ENCODE assay signal across 33 cellular contexts in the genomic region with DNA sequence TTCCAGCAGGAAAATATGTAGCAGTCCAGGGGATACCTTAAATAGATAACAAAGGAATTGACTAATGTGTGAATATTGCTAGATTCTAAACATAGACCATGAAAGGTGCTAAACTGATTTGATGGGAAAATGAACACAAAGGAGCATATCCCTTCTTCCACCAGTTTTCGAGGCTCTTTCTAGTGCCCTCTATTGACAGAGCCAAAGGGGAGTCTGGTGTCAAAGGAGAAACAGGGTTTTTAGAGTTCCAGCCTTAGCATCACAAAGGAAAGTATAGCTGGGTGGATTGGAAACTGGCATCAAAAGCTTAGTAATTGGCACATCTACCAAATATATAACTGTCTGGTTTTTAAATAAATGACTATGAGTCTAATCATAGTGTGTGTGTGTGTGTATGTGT.
"Had no signal": no experiment of that assay in that cellular context is flagged by ENCODE, and none has a peak within 500 bp of the region (broad histone marks: within the 10 kb centered on the region; RNA-seq: fewer than 3 reads in every experiment).

No MANE protein-coding gene starts in this region.

- H3K4me3 Mint-ChIP-seq: activated CD4-positive, alpha-beta memory T cell treated with anti-CD3 and anti-CD28 coated beads for 36 hours; activated CD4-positive, alpha-beta T cell treated with anti-CD3 and anti-CD28 coated beads for 36 hours; activated CD4-positive, alpha-beta T cell treated with anti-CD3 and anti-CD28 coated beads, Interleukin-2, amount 10 ng/mL, durations not matched to agents 24 days and 14 days; activated CD8-positive, alpha-beta memory T cell treated with anti-CD3 and anti-CD28 coated beads, Interleukin-2, amount 10 ng/mL, durations not matched to agents 7 days and 5 days; activated CD8-positive, alpha-beta T cell treated with anti-CD3 and anti-CD28 coated beads, Interleukin-2, amount 10 ng/mL, durations not matched to agents 7 days and 5 days; activated naive CD4-positive, alpha-beta T cell treated with anti-CD3 and anti-CD28 coated beads for 36 hours; activated naive CD4-positive, alpha-beta T cell treated with anti-CD3 and anti-CD28 coated beads, Interleukin-2, amount 50 U/mL, for 24 hours; activated naive CD8-positive, alpha-beta T cell treated with anti-CD3 and anti-CD28 coated beads, Interleukin-2, amount 10 ng/mL, durations not matched to agents 7 days and 5 days; activated T-helper 1 cell treated with anti-CD3 and anti-CD28 coated beads, Interleukin-12 subunit alpha, Interleukin-12 subunit beta, Interleukin-2, Interleukin-4 antibody, amounts not matched to agents 30 ng/mL and 10 ng/mL and 1 ng/mL, durations not matched to agents 14 hours and 24 hours and 36 hours; brain; endodermal cell; T-helper 17 cell; T-helper 2 cell treated with Interferon-gamma antibody and Interleukin-4, amounts not matched to agents 5 μg/mL and 100 μg/mL, for 36 hours had no signal

- DNase-seq: activated CD4-positive, alpha-beta memory T cell treated with anti-CD3 and anti-CD28 coated beads for 36 hours; activated CD4-positive, alpha-beta T cell treated with anti-CD3 and anti-CD28 coated beads for 36 hours; activated CD4-positive, alpha-beta T cell treated with anti-CD3 and anti-CD28 coated beads, Interleukin-2, amount 10 ng/mL, durations not matched to agents 24 days and 14 days; activated CD4-positive, CD25-positive, alpha-beta regulatory T cell; activated CD4-positive, CD25-positive, alpha-beta regulatory T cell treated with anti-CD3 and anti-CD28 coated beads, Interleukin-2, amount 50 U/mL, for 72 hours; activated CD8-positive, alpha-beta memory T cell treated with anti-CD3 and anti-CD28 coated beads, Interleukin-2, amount 10 ng/mL, durations not matched to agents 7 days and 5 days; activated CD8-positive, alpha-beta memory T cell treated with anti-CD3 and anti-CD28 coated beads, Interleukin-2, amount 50 U/mL, for 4 hours; activated CD8-positive, alpha-beta T cell treated with anti-CD3 and anti-CD28 coated beads, Interleukin-2, amount 10 ng/mL, durations not matched to agents 7 days and 5 days; activated effector memory CD4-positive, alpha-beta T cell treated with anti-CD3 and anti-CD28 coated beads, Interleukin-2, amount 50 U/mL, for 16 hours; activated naive CD4-positive, alpha-beta T cell treated with anti-CD3 and anti-CD28 coated beads for 36 hours; activated naive CD8-positive, alpha-beta T cell treated with anti-CD3 and anti-CD28 coated beads, Interleukin-2, amount 10 ng/mL, durations not matched to agents 7 days and 5 days; activated T-cell treated with anti-CD3 and anti-CD28 coated beads, Interleukin-2, amount 50 U/mL, for 1 hour; activated T-cell treated with anti-CD3 and anti-CD28 coated beads, Interleukin-2, amount 50 U/mL, for 48 hours; central memory CD4-positive, alpha-beta T cell; cerebellar nuclear complex; colonic mucosa; effector CD8-positive, alpha-beta T cell; endodermal cell; foreskin fibroblast; head of caudate nucleus; T-helper 1 cell; T-helper 17 cell; T1000; WERI-Rb-1 had no signal

- H3K4me1 ChIP-seq: ascending aorta, breast epithelium, colonic mucosa had no signal

- H3K9me3 Mint-ChIP-seq: activated CD4-positive, alpha-beta memory T cell treated with anti-CD3 and anti-CD28 coated beads for 36 hours; activated CD4-positive, alpha-beta T cell treated with anti-CD3 and anti-CD28 coated beads, Interleukin-2, amount 10 ng/mL, durations not matched to agents 24 days and 14 days; activated naive CD4-positive, alpha-beta T cell treated with anti-CD3 and anti-CD28 coated beads for 36 hours; activated naive CD4-positive, alpha-beta T cell treated with anti-CD3 and anti-CD28 coated beads, Interleukin-2, amount 50 U/mL, for 24 hours; activated naive CD8-positive, alpha-beta T cell treated with anti-CD3 and anti-CD28 coated beads, Interleukin-2, amount 10 ng/mL, durations not matched to agents 7 days and 5 days; activated T-helper 1 cell treated with anti-CD3 and anti-CD28 coated beads, Interleukin-12 subunit alpha, Interleukin-12 subunit beta, Interleukin-2, Interleukin-4 antibody, amounts not matched to agents 30 ng/mL and 10 ng/mL and 1 ng/mL, durations not matched to agents 14 hours and 24 hours and 36 hours; activated T-helper 2 cell treated with anti-CD3 and anti-CD28 coated beads, Interferon-gamma antibody, Interleukin-2, Interleukin-4, amounts not matched to agents 10 μg/mL and 5 μg/mL and 100 μg/mL, durations not matched to agents 14 hours and 24 hours and 36 hours; brain; T-helper 2 cell treated with Interferon-gamma antibody and Interleukin-4, amounts not matched to agents 5 μg/mL and 100 μg/mL, for 36 hours had no signal

- ATAC-seq: activated CD4-positive, alpha-beta T cell treated with anti-CD3 and anti-CD28 coated beads for 36 hours; activated CD8-positive, alpha-beta memory T cell treated with anti-CD3 and anti-CD28 coated beads, Interleukin-2, amount 10 ng/mL, durations not matched to agents 7 days and 5 days; activated CD8-positive, alpha-beta T cell treated with anti-CD3 and anti-CD28 coated beads, Interleukin-2, amount 10 ng/mL, durations not matched to agents 7 days and 5 days; esophagus mucosa; T-helper 17 cell had no signal

- H3K4me1 Mint-ChIP-seq: activated CD4-positive, alpha-beta T cell treated with anti-CD3 and anti-CD28 coated beads for 36 hours; activated CD4-positive, alpha-beta T cell treated with anti-CD3 and anti-CD28 coated beads, Interleukin-2, amount 10 ng/mL, durations not matched to agents 24 days and 14 days; activated CD8-positive, alpha-beta memory T cell treated with anti-CD3 and anti-CD28 coated beads, Interleukin-2, amount 10 ng/mL, durations not matched to agents 7 days and 5 days; activated naive CD4-positive, alpha-beta T cell treated with anti-CD3 and anti-CD28 coated beads, Interleukin-2, amount 50 U/mL, for 24 hours; activated naive CD8-positive, alpha-beta T cell treated with anti-CD3 and anti-CD28 coated beads, Interleukin-2, amount 10 ng/mL, durations not matched to agents 7 days and 5 days; brain; T-helper 17 cell had no signal

- H3K36me3 ChIP-seq: ascending aorta, breast epithelium, cardiac muscle cell, colonic mucosa, WERI-Rb-1 had no signal

- H3K9me3 ChIP-seq: ascending aorta, breast epithelium, colonic mucosa had no signal

- H3K4me3 ChIP-seq: ascending aorta, breast epithelium, cardiac muscle cell, colonic mucosa had no signal

- H3K27ac Mint-ChIP-seq: activated CD4-positive, alpha-beta memory T cell treated with anti-CD3 and anti-CD28 coated beads for 36 hours; activated CD4-positive, alpha-beta T cell treated with anti-CD3 and anti-CD28 coated beads for 36 hours; activated CD4-positive, alpha-beta T cell treated with anti-CD3 and anti-CD28 coated beads, Interleukin-2, amount 10 ng/mL, durations not matched to agents 24 days and 14 days; activated CD8-positive, alpha-beta memory T cell treated with anti-CD3 and anti-CD28 coated beads, Interleukin-2, amount 10 ng/mL, durations not matched to agents 7 days and 5 days; activated CD8-positive, alpha-beta T cell treated with anti-CD3 and anti-CD28 coated beads, Interleukin-2, amount 10 ng/mL, durations not matched to agents 7 days and 5 days; activated naive CD4-positive, alpha-beta T cell treated with anti-CD3 and anti-CD28 coated beads for 36 hours; activated naive CD4-positive, alpha-beta T cell treated with anti-CD3 and anti-CD28 coated beads, Interleukin-2, amount 50 U/mL, for 24 hours; activated naive CD8-positive, alpha-beta T cell treated with anti-CD3 and anti-CD28 coated beads, Interleukin-2, amount 10 ng/mL, durations not matched to agents 7 days and 5 days; activated T-helper 1 cell treated with anti-CD3 and anti-CD28 coated beads, Interleukin-12 subunit alpha, Interleukin-12 subunit beta, Interleukin-2, Interleukin-4 antibody, amounts not matched to agents 30 ng/mL and 10 ng/mL and 1 ng/mL, durations not matched to agents 14 hours and 24 hours and 36 hours; activated T-helper 2 cell treated with anti-CD3 and anti-CD28 coated beads, Interferon-gamma antibody, Interleukin-2, Interleukin-4, amounts not matched to agents 10 μg/mL and 5 μg/mL and 100 μg/mL, durations not matched to agents 14 hours and 24 hours and 36 hours; brain; endodermal cell; T-helper 17 cell; T-helper 2 cell treated with Interferon-gamma antibody and Interleukin-4, amounts not matched to agents 5 μg/mL and 100 μg/mL, for 36 hours had no signal

- H3K27me3 ChIP-seq: ascending aorta, breast epithelium, cardiac muscle cell, colonic mucosa had no signal

- H3K36me3 Mint-ChIP-seq: activated CD4-positive, alpha-beta memory T cell treated with anti-CD3 and anti-CD28 coated beads for 36 hours; activated CD8-positive, alpha-beta memory T cell treated with anti-CD3 and anti-CD28 coated beads, Interleukin-2, amount 10 ng/mL, durations not matched to agents 7 days and 5 days; activated naive CD4-positive, alpha-beta T cell treated with anti-CD3 and anti-CD28 coated beads, Interleukin-2, amount 50 U/mL, for 24 hours; activated naive CD8-positive, alpha-beta T cell treated with anti-CD3 and anti-CD28 coated beads, Interleukin-2, amount 10 ng/mL, durations not matched to agents 7 days and 5 days; brain had no signal

- H3K27ac ChIP-seq: ascending aorta, breast epithelium, cardiac muscle cell, colonic mucosa, WERI-Rb-1 had no signal

- H3K27me3 Mint-ChIP-seq: activated CD4-positive, alpha-beta T cell treated with anti-CD3 and anti-CD28 coated beads for 36 hours; activated CD4-positive, alpha-beta T cell treated with anti-CD3 and anti-CD28 coated beads, Interleukin-2, amount 10 ng/mL, durations not matched to agents 24 days and 14 days; activated CD8-positive, alpha-beta memory T cell treated with anti-CD3 and anti-CD28 coated beads, Interleukin-2, amount 10 ng/mL, durations not matched to agents 7 days and 5 days; activated naive CD4-positive, alpha-beta T cell treated with anti-CD3 and anti-CD28 coated beads, Interleukin-2, amount 50 U/mL, for 24 hours; activated naive CD8-positive, alpha-beta T cell treated with anti-CD3 and anti-CD28 coated beads, Interleukin-2, amount 10 ng/mL, durations not matched to agents 7 days and 5 days had no signal
